In genomic region chr6:81894788-81895221, GRCh38 we compare ENCODE assay signal across 1 cellular context.
TF ChIP-seq lines count a peak whose summit lies in the region.

No MANE protein-coding gene starts in this region.

TF ChIP-seq in GM23338, 12 proteins besides CTCF, POLR2A, EP300 and RAD21 (continued from another document):
- TF ChIP-seq ZNF462 (CRISPR knock-in tag; IDR thresholded peaks at IDR 0.05) (no peak), EZH2 (IDR thresholded peaks at IDR 0.05; ENCODE audit: low read depth, unreplicated experiment) (no peak), JUNB (IDR thresholded peaks at IDR 0.05; ENCODE audit: unreplicated experiment) (no peak)
